ENCODE assay signal across 9 cellular contexts in genomic region chr16:56191807-56192643, GRCh38. TPM values are rescaled to one million over a fixed set of nuclear protein-coding genes. Genes with fewer than 3 reads are reported as not detected.
DNase-seq lines count a peak whose midpoint lies in the region; ATAC-seq, FAIRE-seq and TF ChIP-seq lines count a peak whose summit lies in the region.
"Had no signal": no experiment of that assay in that cellular context is flagged by ENCODE, and none has a peak within 500 bp of the region (broad histone marks: within the 10 kb centered on the region; RNA-seq: fewer than 3 reads in every experiment).

No MANE protein-coding gene starts in this region.

- no peaks in the 10 kb centered on the region for H3K79me2 ChIP-seq in K562 (ENCODE audit: control insufficient read depth, insufficient read depth, low read length)

- CTCF ChIA-PET in activated CD4-positive, alpha-beta T cell treated with anti-CD3 and anti-CD28 coated beads, Interleukin-2, amount 10 ng/mL, durations not matched to agents 7 days and 5 days (lab: Charles Lee) = interaction anchor here (1.3 to 1.7 kb wide), 2 partner anchors 7 to 11 kb away, joined by 4 read pairs; no protein-coding TSS in a partner anchor
- CTCF ChIA-PET in K562 (lab: Yijun Ruan, JAX; ENCODE audit: low intra/inter-chr PET ratio) = no interaction called here

- TF ChIP-seq CTCF in K562 (IDR thresholded peaks at IDR 0.05 in 2 of 3, conservative IDR thresholded peaks at IDR 0.05 in 1 of 3; ENCODE audit: insufficient read depth in 2 of 3, low read depth in 1 of 3, low read length in 3 of 3) (no peak), type B pancreatic cell (conservative IDR thresholded peaks at IDR 0.05) (no peak)

- no peak overlapping the region for H3K27ac Mint-ChIP-seq in activated CD4-positive, alpha-beta T cell treated with anti-CD3 and anti-CD28 coated beads, Interleukin-2, amount 10 ng/mL, durations not matched to agents 7 days and 5 days
- no peak overlapping the region for H3K27ac Mint-ChIP-seq in type B pancreatic cell

- BruUV-seq in K562 (replicated peaks; lab: Mats Ljungman, UMichigan) = no TSS peak

- no peak overlapping the region for H3K23ac ChIP-seq in mesenchymal stem cell (ENCODE audit: low read length in 2 of 2)

- H3K36me3 Mint-ChIP-seq in activated CD4-positive, alpha-beta T cell treated with anti-CD3 and anti-CD28 coated beads, Interleukin-2, amount 10 ng/mL, durations not matched to agents 7 days and 5 days (ENCODE audit: low read depth) = peaks cover 8% of the 10 kb centered on the region
- H3K36me3 Mint-ChIP-seq in type B pancreatic cell = no peaks in the 10 kb centered on the region

- H3K9ac ChIP-seq in K562 (ENCODE audit: insufficient read depth in 1 of 2, low read depth in 2 of 2, low read length in 2 of 2) (no peak overlapping the region), mesenchymal stem cell (ENCODE audit: low read length) (no peak overlapping the region)

- peak; percentile 11 for DNase-seq in activated CD4-positive, alpha-beta T cell treated with anti-CD3 and anti-CD28 coated beads, Interleukin-2, amount 10 ng/mL, durations not matched to agents 7 days and 5 days
- DNase-seq in activated CD4-positive, alpha-beta T cell treated with anti-CD3 and anti-CD28 coated beads for 4 hours = no peak
- DNase-seq in K562 (ENCODE audit: extremely low read depth in 1 of 4, low spot score in 3 of 4) (no peak), mesenchymal stem cell (no peak), type B pancreatic cell (ENCODE audit: extremely low spot score, unreplicated experiment) (no peak), KBM-7 (no peak)
- DNase-seq: activated CD4-positive, CD25-positive, alpha-beta regulatory T cell treated with anti-CD3 and anti-CD28 coated beads, Interleukin-2, amount 50 U/mL, for 72 hours had no signal

- no peak overlapping the region for H3K4ac ChIP-seq in mesenchymal stem cell (ENCODE audit: low read depth in 1 of 2, low read length in 2 of 2)

- H3K4me1 ChIP-seq in K562 (replicated peaks in 1 of 2; ENCODE audit: control insufficient read depth in 2 of 2, insufficient read depth in 2 of 2, low read length in 2 of 2) (peaks cover 0 to 21% of the 10 kb centered on the region in 2 experiments; a peak in 2 of 5 replicates), mesenchymal stem cell (ENCODE audit: control insufficient read depth, insufficient read depth, low read depth, low read length) (peaks cover 17% of the 10 kb centered on the region)

- no peaks in the 10 kb centered on the region for H3K9me1 ChIP-seq in K562 (ENCODE audit: control insufficient read depth, insufficient read depth, low read length)

- intact Hi-C loops in K562 (cut with micrococcal nuclease) = no loop called here

- no peak overlapping the region for H3K14ac ChIP-seq in mesenchymal stem cell (ENCODE audit: low read length in 2 of 2)

- H3K9me3 ChIP-seq in K562 (replicated peaks; ENCODE audit: control insufficient read depth, insufficient read depth, low read depth, low read length) (no peaks in the 10 kb centered on the region), mesenchymal stem cell (ENCODE audit: control insufficient read depth, low read length) (no peaks in the 10 kb centered on the region)

- no peak overlapping the region for H4K8ac ChIP-seq in mesenchymal stem cell (ENCODE audit: low read length)

- no peak overlapping the region for H2AK5ac ChIP-seq in mesenchymal stem cell (ENCODE audit: low read length, severe bottlenecking)

- no peak overlapping the region for H2BK5ac ChIP-seq in mesenchymal stem cell (ENCODE audit: low read depth, low read length, poor library complexity, severe bottlenecking)

- no peak for TF ChIP-seq POLR2A in K562 (conservative IDR thresholded peaks at IDR 0.05)

- in situ Hi-C loops in K562 (cut with MboI) = no loop called here
- in situ Hi-C loops in KBM-7 (cut with MboI; ENCODE audit: low pct_unique_long_range_greater_than_20kb, low sequenced_read_pairs) = no loop called here

- no peak overlapping the region for H3K18ac ChIP-seq in mesenchymal stem cell (ENCODE audit: low read depth in 1 of 2, low read length in 2 of 2)

- H3K27ac ChIP-seq in K562 (ENCODE audit: extremely low read depth, low read depth, low read length) (no peak overlapping the region), mesenchymal stem cell (ENCODE audit: low read length, poor library complexity, severe bottlenecking) (no peak overlapping the region)

- no peak overlapping the region for H2AFZ ChIP-seq in K562 (ENCODE audit: low read depth, low read length)
- no peak overlapping the region for H2AFZ ChIP-seq in mesenchymal stem cell (ENCODE audit: low read depth, low read length)

- H3K27me3 Mint-ChIP-seq in activated CD4-positive, alpha-beta T cell treated with anti-CD3 and anti-CD28 coated beads, Interleukin-2, amount 10 ng/mL, durations not matched to agents 7 days and 5 days = peaks cover 82% of the 10 kb centered on the region
- H3K27me3 Mint-ChIP-seq in type B pancreatic cell = peaks cover 82% of the 10 kb centered on the region

- no peak for TF ChIP-seq RAD21 in K562 (CRISPR knock-in tag; conservative IDR thresholded peaks at IDR 0.05 in 1 of 2, IDR thresholded peaks at IDR 0.05 in 1 of 2)

- ATAC-seq in K562 = no peak
- no peak for ATAC-seq in GM21825 (IDR thresholded peaks at IDR 0.05; ENCODE audit: unreplicated experiment)
- no peak for ATAC-seq in HG03565 (IDR thresholded peaks at IDR 0.05; ENCODE audit: unreplicated experiment)

- no peaks in the 10 kb centered on the region for H3K9me3 Mint-ChIP-seq in activated CD4-positive, alpha-beta T cell treated with anti-CD3 and anti-CD28 coated beads, Interleukin-2, amount 10 ng/mL, durations not matched to agents 7 days and 5 days
- no peaks in the 10 kb centered on the region for H3K9me3 Mint-ChIP-seq in type B pancreatic cell

- FAIRE-seq in K562 (lab: Jason Lieb, UNC) = no peak

- no peak overlapping the region for H2BK15ac ChIP-seq in mesenchymal stem cell (ENCODE audit: low read depth, poor library complexity, severe bottlenecking)

- H4K91ac ChIP-seq in mesenchymal stem cell (ENCODE audit: low read length) = no peak overlapping the region

- H3K27me3 ChIP-seq in K562 (ENCODE audit: control insufficient read depth in 2 of 2, insufficient read depth in 2 of 2, low read length in 2 of 2) (peaks cover 26 to 35% of the 10 kb centered on the region in 2 experiments), mesenchymal stem cell (ENCODE audit: control insufficient read depth in 1 of 2, insufficient read depth in 1 of 2, low read length in 2 of 2) (peaks cover 73 to 75% of the 10 kb centered on the region in 2 experiments)

- POLR2A ChIA-PET in activated CD4-positive, alpha-beta T cell treated with anti-CD3 and anti-CD28 coated beads, Interleukin-2, amount 10 ng/mL, durations not matched to agents 7 days and 5 days (lab: Charles Lee) = no interaction called here
- POLR2A ChIA-PET in K562 (lab: Yijun Ruan, JAX) = no interaction called here

- H3K79me1 ChIP-seq in mesenchymal stem cell (replicated peaks; ENCODE audit: low read length, poor library complexity, severe bottlenecking) = no peaks in the 10 kb centered on the region

- WGBS in K562 (ENCODE audit: insufficient coverage, low coverage, missing lambda C conversion rate) = 3% methylated on average over 12 of the region's 50 CpGs
- 1% methylated on average over 45 of the region's 50 CpGs for WGBS in mesenchymal stem cell

- peak overlapping the region; percentile 74 for H3K4me3 Mint-ChIP-seq in activated CD4-positive, alpha-beta T cell treated with anti-CD3 and anti-CD28 coated beads, Interleukin-2, amount 10 ng/mL, durations not matched to agents 7 days and 5 days
- peak overlapping the region; percentile 85 for H3K4me3 Mint-ChIP-seq in type B pancreatic cell

- H4K20me1 ChIP-seq in K562 (replicated peaks; ENCODE audit: control insufficient read depth, insufficient read depth, low read length) = 0 out of 2 replicates have a peak, but pooled peaks cover 5% of the 10 kb centered on the region

- TF ChIP-seq EP300 in K562 (IDR thresholded peaks at IDR 0.05; ENCODE audit: low read length) = no peak

- no peak overlapping the region for H2BK12ac ChIP-seq in mesenchymal stem cell (ENCODE audit: low read length in 2 of 2)

- H2BK120ac ChIP-seq in mesenchymal stem cell (ENCODE audit: low read depth, low read length) = no peak overlapping the region

- H3K4me2 ChIP-seq in K562 (ENCODE audit: insufficient read depth, low read length) (0 out of 2 replicates have a peak overlapping the region, but pooled peaks have one; percentile 71), mesenchymal stem cell (ENCODE audit: low read length, poor library complexity, severe bottlenecking) (peak overlapping the region; percentile 51)

- peak overlapping the region; percentile 44; the same call in 1 of the 2 replicates for H3K4me3 ChIP-seq in K562
- peak overlapping the region in 1 of 2 experiments; percentile 54 for H3K4me3 ChIP-seq in mesenchymal stem cell (ENCODE audit: insufficient read depth in 1 of 2, low read depth in 1 of 2, low read length in 2 of 2)

- H3K36me3 ChIP-seq in K562 (ENCODE audit: control insufficient read depth, insufficient read depth, low read length) = no peaks in the 10 kb centered on the region
- H3K36me3 ChIP-seq in mesenchymal stem cell (ENCODE audit: control insufficient read depth in 1 of 2, insufficient read depth in 2 of 2, low read depth in 1 of 2, low read length in 2 of 2) = peaks cover 0 to 3% of the 10 kb centered on the region in 2 experiments

- H3K4me1 Mint-ChIP-seq in activated CD4-positive, alpha-beta T cell treated with anti-CD3 and anti-CD28 coated beads, Interleukin-2, amount 10 ng/mL, durations not matched to agents 7 days and 5 days = peaks cover 38% of the 10 kb centered on the region
- peaks cover 8% of the 10 kb centered on the region for H3K4me1 Mint-ChIP-seq in type B pancreatic cell (ENCODE audit: unreplicated experiment)

RNA-seq across cellular contexts. Expression of gene GNAO1, which starts 0.7 kb away (rescaled TPM):
- 1 to 10 TPM; 4.2 to 4.5 TPM for total RNA-seq in activated CD4-positive, alpha-beta T cell treated with anti-CD3 and anti-CD28 coated beads, Interleukin-2, amount 10 ng/mL, durations not matched to agents 7 days and 5 days
- 0.14 and 0.28 TPM in 2 replicates for total RNA-seq in K562 (2011; cell fraction: chromatin; rRNA removed; ENCODE audit: low replicate concordance)
- total RNA-seq in K562 (2011; cell fraction: nucleolus; rRNA removed) = 0.17 and 0.26 TPM in 2 replicates
- total RNA-seq in K562 (2011; cell fraction: nucleoplasm; rRNA removed) = 0.66 TPM in 1 of 2 replicates, not detected in the other
- 0.33 TPM in 1 of 2 replicates, not detected in the other for total RNA-seq in K562 (2014; rRNA removed)
- not detected in 2 replicates for total RNA-seq in K562 (2014; rRNA removed; fragmentation: Illumina TruSeq; extraction: Trizol)
- not detected in 2 replicates for total RNA-seq in K562 (2015; rRNA removed; fragmentation: Illumina TruSeq; extraction: Trizol)
- 0.11 and 0.42 TPM in 2 replicates for total RNA-seq in K562 (2021)
- polyA plus RNA-seq in K562 (2011; rRNA removed) = 0.07 TPM in 1 of 2 replicates, not detected in the other
- polyA plus RNA-seq in K562 (2011; cell fraction: cytosol; rRNA removed) = 0.24 TPM in 1 of 2 replicates, not detected in the other
- polyA plus RNA-seq in K562 (2011; cell fraction: nucleus; rRNA removed) = 0.10 and 0.30 TPM in 2 replicates
- polyA plus RNA-seq in K562 (2012) = 0.21 and 0.83 TPM in 2 replicates
- polyA plus RNA-seq in K562 (2014; fragmentation: Illumina TruSeq; extraction: Trizol) = 0.07 and 0.24 TPM in 2 replicates
- not detected for polyA plus RNA-seq in K562 (2014; fragmentation: Nextera tagmentation; extraction: Ambion mirVana)
- polyA plus RNA-seq in K562 (2014; rRNA removed) = 0.07 and 0.09 TPM in 2 replicates
- 0.03 TPM in 1 of 2 replicates, not detected in the other for polyA minus RNA-seq in K562 (2011; rRNA and poly(A)+ RNA removed)
- polyA minus RNA-seq in K562 (2011; cell fraction: cytosol; rRNA and poly(A)+ RNA removed) = not detected in 2 replicates
- polyA minus RNA-seq in K562 (2011; cell fraction: nucleus; rRNA and poly(A)+ RNA removed) = 0.13 TPM in 1 of 2 replicates, not detected in the other
- 2.0 TPM for polyA plus RNA-seq in mesenchymal stem cell (2013, experiment 1 of 2)
- polyA plus RNA-seq in mesenchymal stem cell (2013, experiment 2 of 2) = 1.5 TPM
- 13.2 and 20.1 TPM in 2 replicates for total RNA-seq in type B pancreatic cell (ENCODE audit: low replicate concordance)
